In the genomic region with DNA sequence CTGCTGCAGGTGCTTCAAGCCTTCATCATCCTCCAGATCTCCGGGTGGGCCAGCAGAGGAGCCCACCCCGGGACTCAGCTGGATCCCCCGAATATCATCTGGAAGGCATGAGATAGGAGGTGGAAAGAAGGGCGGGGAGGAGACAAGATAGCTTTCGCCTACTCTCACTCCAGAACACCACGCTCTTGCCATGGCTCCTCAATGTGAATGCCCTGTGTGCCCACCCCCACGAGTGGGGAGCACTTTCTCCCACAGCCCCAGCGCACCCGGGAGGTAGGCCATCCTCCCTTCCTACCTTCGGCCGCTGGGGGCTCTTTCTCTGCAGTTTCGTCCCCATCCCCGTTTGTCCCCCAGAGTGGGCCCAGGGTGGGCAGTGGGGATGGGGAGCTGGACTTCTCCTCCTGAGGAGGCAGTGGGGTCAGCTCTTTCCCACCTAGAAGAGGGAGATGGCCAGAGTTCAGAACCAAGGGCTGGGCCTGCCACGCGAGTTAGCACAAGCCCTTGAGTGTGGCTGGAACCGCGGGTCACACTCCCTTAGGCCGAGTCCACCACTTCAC, we compare ENCODE assay signal across 2 cellular contexts.
TF ChIP-seq lines count a peak whose summit lies in the region.

No MANE protein-coding gene starts in this region.

TF ChIP-seq in SK-N-SH, 30 proteins besides CTCF, POLR2A, EP300 and RAD21 (continued from another document):
- TF ChIP-seq, protein P1, sequence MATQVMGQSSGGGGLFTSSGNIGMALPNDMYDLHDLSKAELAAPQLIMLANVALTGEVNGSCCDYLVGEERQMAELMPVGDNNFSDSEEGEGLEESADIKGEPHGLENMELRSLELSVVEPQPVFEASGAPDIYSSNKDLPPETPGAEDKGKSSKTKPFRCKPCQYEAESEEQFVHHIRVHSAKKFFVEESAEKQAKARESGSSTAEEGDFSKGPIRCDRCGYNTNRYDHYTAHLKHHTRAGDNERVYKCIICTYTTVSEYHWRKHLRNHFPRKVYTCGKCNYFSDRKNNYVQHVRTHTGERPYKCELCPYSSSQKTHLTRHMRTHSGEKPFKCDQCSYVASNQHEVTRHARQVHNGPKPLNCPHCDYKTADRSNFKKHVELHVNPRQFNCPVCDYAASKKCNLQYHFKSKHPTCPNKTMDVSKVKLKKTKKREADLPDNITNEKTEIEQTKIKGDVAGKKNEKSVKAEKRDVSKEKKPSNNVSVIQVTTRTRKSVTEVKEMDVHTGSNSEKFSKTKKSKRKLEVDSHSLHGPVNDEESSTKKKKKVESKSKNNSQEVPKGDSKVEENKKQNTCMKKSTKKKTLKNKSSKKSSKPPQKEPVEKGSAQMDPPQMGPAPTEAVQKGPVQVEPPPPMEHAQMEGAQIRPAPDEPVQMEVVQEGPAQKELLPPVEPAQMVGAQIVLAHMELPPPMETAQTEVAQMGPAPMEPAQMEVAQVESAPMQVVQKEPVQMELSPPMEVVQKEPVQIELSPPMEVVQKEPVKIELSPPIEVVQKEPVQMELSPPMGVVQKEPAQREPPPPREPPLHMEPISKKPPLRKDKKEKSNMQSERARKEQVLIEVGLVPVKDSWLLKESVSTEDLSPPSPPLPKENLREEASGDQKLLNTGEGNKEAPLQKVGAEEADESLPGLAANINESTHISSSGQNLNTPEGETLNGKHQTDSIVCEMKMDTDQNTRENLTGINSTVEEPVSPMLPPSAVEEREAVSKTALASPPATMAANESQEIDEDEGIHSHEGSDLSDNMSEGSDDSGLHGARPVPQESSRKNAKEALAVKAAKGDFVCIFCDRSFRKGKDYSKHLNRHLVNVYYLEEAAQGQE (IDR thresholded peaks at IDR 0.05; ENCODE audit: low read depth, low read length) = no peak
- TF ChIP-seq CHD2 (IDR thresholded peaks at IDR 0.05; ENCODE audit: low read length, partially characterized antibody) (no peak), RFX5 (IDR thresholded peaks at IDR 0.05; ENCODE audit: low read length) (no peak), MEF2A (IDR thresholded peaks at IDR 0.05; ENCODE audit: borderline replicate concordance, low read depth) (no peak), SIN3A (IDR thresholded peaks at IDR 0.05; ENCODE audit: borderline replicate concordance, low read depth, low read length) (no peak), RCOR1 (IDR thresholded peaks at IDR 0.05; ENCODE audit: low read length) (no peak)
- TF ChIP-seq, protein P2, sequence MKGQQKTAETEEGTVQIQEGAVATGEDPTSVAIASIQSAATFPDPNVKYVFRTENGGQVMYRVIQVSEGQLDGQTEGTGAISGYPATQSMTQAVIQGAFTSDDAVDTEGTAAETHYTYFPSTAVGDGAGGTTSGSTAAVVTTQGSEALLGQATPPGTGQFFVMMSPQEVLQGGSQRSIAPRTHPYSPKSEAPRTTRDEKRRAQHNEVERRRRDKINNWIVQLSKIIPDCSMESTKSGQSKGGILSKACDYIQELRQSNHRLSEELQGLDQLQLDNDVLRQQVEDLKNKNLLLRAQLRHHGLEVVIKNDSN (IDR thresholded peaks at IDR 0.05; ENCODE audit: borderline replicate concordance, low read depth) = no peak
- TF ChIP-seq, protein P3, sequence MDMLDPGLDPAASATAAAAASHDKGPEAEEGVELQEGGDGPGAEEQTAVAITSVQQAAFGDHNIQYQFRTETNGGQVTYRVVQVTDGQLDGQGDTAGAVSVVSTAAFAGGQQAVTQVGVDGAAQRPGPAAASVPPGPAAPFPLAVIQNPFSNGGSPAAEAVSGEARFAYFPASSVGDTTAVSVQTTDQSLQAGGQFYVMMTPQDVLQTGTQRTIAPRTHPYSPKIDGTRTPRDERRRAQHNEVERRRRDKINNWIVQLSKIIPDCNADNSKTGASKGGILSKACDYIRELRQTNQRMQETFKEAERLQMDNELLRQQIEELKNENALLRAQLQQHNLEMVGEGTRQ (IDR thresholded peaks at IDR 0.05; ENCODE audit: borderline replicate concordance, low read depth, low read length) = no peak

TF ChIP-seq in SK-N-SH treated with all-trans-retinoic acid at 6 μM for 48 hours, 23 proteins besides CTCF, POLR2A, EP300 and RAD21 (continued from another document):
- TF ChIP-seq, protein P4, sequence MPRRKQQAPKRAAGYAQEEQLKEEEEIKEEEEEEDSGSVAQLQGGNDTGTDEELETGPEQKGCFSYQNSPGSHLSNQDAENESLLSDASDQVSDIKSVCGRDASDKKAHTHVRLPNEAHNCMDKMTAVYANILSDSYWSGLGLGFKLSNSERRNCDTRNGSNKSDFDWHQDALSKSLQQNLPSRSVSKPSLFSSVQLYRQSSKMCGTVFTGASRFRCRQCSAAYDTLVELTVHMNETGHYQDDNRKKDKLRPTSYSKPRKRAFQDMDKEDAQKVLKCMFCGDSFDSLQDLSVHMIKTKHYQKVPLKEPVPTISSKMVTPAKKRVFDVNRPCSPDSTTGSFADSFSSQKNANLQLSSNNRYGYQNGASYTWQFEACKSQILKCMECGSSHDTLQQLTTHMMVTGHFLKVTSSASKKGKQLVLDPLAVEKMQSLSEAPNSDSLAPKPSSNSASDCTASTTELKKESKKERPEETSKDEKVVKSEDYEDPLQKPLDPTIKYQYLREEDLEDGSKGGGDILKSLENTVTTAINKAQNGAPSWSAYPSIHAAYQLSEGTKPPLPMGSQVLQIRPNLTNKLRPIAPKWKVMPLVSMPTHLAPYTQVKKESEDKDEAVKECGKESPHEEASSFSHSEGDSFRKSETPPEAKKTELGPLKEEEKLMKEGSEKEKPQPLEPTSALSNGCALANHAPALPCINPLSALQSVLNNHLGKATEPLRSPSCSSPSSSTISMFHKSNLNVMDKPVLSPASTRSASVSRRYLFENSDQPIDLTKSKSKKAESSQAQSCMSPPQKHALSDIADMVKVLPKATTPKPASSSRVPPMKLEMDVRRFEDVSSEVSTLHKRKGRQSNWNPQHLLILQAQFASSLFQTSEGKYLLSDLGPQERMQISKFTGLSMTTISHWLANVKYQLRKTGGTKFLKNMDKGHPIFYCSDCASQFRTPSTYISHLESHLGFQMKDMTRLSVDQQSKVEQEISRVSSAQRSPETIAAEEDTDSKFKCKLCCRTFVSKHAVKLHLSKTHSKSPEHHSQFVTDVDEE (CRISPR knock-in tag; IDR thresholded peaks at IDR 0.05) = no peak
- TF ChIP-seq ISL1 (CRISPR knock-in tag; IDR thresholded peaks at IDR 0.05) (no peak), CSDC2 (CRISPR knock-in tag; IDR thresholded peaks at IDR 0.05) (no peak), SNAI2 (CRISPR knock-in tag; IDR thresholded peaks at IDR 0.05) (no peak), ZFP30 (CRISPR knock-in tag; IDR thresholded peaks at IDR 0.05) (no peak), ESRRG (CRISPR knock-in tag; IDR thresholded peaks at IDR 0.05) (no peak), ZNF70 (CRISPR knock-in tag; IDR thresholded peaks at IDR 0.05) (no peak), ARNTL (CRISPR knock-in tag; IDR thresholded peaks at IDR 0.05; ENCODE audit: borderline replicate concordance, low read depth) (no peak), OSR1 (CRISPR knock-in tag; IDR thresholded peaks at IDR 0.05) (no peak)
- TF ChIP-seq, protein P5, sequence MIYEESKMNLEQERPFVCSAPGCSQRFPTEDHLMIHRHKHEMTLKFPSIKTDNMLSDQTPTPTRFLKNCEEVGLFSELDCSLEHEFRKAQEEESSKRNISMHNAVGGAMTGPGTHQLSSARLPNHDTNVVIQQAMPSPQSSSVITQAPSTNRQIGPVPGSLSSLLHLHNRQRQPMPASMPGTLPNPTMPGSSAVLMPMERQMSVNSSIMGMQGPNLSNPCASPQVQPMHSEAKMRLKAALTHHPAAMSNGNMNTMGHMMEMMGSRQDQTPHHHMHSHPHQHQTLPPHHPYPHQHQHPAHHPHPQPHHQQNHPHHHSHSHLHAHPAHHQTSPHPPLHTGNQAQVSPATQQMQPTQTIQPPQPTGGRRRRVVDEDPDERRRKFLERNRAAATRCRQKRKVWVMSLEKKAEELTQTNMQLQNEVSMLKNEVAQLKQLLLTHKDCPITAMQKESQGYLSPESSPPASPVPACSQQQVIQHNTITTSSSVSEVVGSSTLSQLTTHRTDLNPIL (CRISPR knock-in tag; IDR thresholded peaks at IDR 0.05; ENCODE audit: low read depth) = no peak
